In the genomic region with DNA sequence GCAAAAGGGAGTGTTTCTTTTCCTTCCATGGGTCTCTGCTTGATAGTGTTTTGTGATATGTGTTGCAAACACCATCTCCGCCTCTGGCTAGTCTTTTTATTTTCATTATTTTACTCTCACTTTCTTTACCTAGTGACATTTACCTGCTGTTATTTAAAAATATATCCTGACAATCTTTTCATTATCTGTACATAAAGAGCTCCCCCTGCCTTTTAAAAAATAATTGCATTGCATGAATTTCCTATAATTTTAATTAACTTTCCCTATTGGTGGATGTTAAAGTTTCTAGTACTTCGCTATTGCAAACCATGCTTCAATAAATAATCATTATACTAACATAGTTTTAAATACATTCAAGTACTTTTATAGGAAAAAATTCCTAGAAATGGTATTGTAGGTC, we compare ENCODE assay signal across 32 cellular contexts. TPM values are rescaled to one million over a fixed set of nuclear protein-coding genes. Genes with fewer than 3 reads are reported as not detected.
DNase-seq lines count a peak whose midpoint lies in the region; ATAC-seq and TF ChIP-seq lines count a peak whose summit lies in the region.
"Had no signal": no experiment of that assay in that cellular context is flagged by ENCODE, and none has a peak within 500 bp of the region (broad histone marks: within the 10 kb centered on the region; RNA-seq: fewer than 3 reads in every experiment).

No MANE protein-coding gene starts in this region.

- TF ChIP-seq POLR2A in breast epithelium (IDR thresholded peaks at IDR 0.05): no peak

- intact Hi-C loops in MCF 10A (cut with micrococcal nuclease) (loop anchor here (1.0 kb wide), 1 partner anchor 30 kb away; no protein-coding TSS in a partner anchor), breast epithelium (cut with DNase I; ENCODE audit: low total_unique reads) (no loop called here), PC-9 (cut with micrococcal nuclease; ENCODE audit: unreplicated experiment) (no loop called here)

- H3K27me3 ChIP-seq in breast epithelium (no peaks in the 10 kb centered on the region), PC-9 (ENCODE audit: insufficient read depth, low read depth) (no peaks in the 10 kb centered on the region)
- H3K27me3 ChIP-seq: BLaER1, esophagus muscularis mucosa, MG63, neutrophil, sigmoid colon, suprapubic skin had no signal

- TF ChIP-seq CTCF in MCF 10A (IDR thresholded peaks at IDR 0.05; ENCODE audit: unreplicated experiment) (peak; percentile 22), breast epithelium (IDR thresholded peaks at IDR 0.05) (no peak), PC-9 (conservative IDR thresholded peaks at IDR 0.05) (0 out of 2 replicates have a peak, but pooled peaks have one; percentile 39), epithelial cell of esophagus (IDR thresholded peaks at IDR 0.05; ENCODE audit: insufficient read depth, low read depth, low read length, missing control alignments) (peak; percentile 6)

- no TSS peak for BruUV-seq in MCF 10A (replicated peaks; lab: Mats Ljungman, UMichigan)
- no TSS peak for BruUV-seq in PC-9 (replicated peaks; lab: Mats Ljungman, UMichigan)

- POLR2A ChIA-PET in MCF 10A (lab: Yijun Ruan, JAX): no interaction called here
- POLR2A ChIA-PET in PC-9 (lab: Charles Lee; ENCODE audit: unreplicated experiment): interaction anchor here (0.6 kb wide), 1 partner anchor 781 kb away, joined by 3 read pairs; no protein-coding TSS in a partner anchor
- POLR2A ChIA-PET in naive thymus-derived CD8-positive, alpha-beta T cell (lab: Charles Lee): no interaction called here

- DNase-seq in MCF 10A (ENCODE audit: unreplicated experiment): no peak
- no peak for DNase-seq in breast epithelium (ENCODE audit: low spot score in 2 of 2)
- DNase-seq in PC-9: no peak
- no peak for DNase-seq in epithelial cell of esophagus (ENCODE audit: low read depth)
- DNase-seq in DMS 273 treated with DMSO at 0.1 percent for 48 hours (lab: John Stamatoyannopoulos, UW): no peak
- DNase-seq in naive thymus-derived CD8-positive, alpha-beta T cell: no peak
- DNase-seq in activated T-cell treated with anti-CD3 and anti-CD28 coated beads for 4 hours: no peak
- DNase-seq: 8988T; activated B cell treated with CpG ODN at 0.5 μM for 24 hours; activated CD4-positive, alpha-beta T cell treated with anti-CD3 and anti-CD28 coated beads, Interleukin-2, amount 50 U/mL, for 1 hour; activated naive CD4-positive, alpha-beta T cell treated with anti-CD3 and anti-CD28 coated beads, Interleukin-2, amount 10 ng/mL, durations not matched to agents 7 days and 5 days; amygdala; DMS79 treated with DMSO at 0.1 percent for 48 hours; endodermal cell; glutamatergic neuron; left ventricle myocardium inferior; MG63; NCI-H2029 treated with DMSO at 0.1 percent for 48 hours; NCI-H2227 treated with DMSO at 0.1 percent for 48 hours; SHP77; stimulated activated CD4-positive, alpha-beta T cell treated with anti-CD3 and anti-CD28 coated beads, Interleukin-4, amount 100 ng/mL, for 4 hours; stimulated activated naive B cell treated with anti-CD40 and anti-IgM and Interleukin-4, amounts not matched to agents 10 μg/mL and 1 μg/mL and 100 μg/mL, for 72 hours had no signal

- peaks cover 8% of the 10 kb centered on the region; the same call in 1 of the 2 replicates for H3F3A ChIP-seq in PC-9 (ENCODE audit: insufficient read depth, low read depth)

- H3K9me3 ChIP-seq in breast epithelium: peaks cover 4 to 11% of the 10 kb centered on the region in 2 donors
- no peaks in the 10 kb centered on the region; the same call in 1 of the 2 replicates for H3K9me3 ChIP-seq in PC-9 (ENCODE audit: insufficient read depth, low read depth)
- H3K9me3 ChIP-seq: BLaER1, neutrophil, suprapubic skin had no signal

- H3K4me2 ChIP-seq in PC-9: no peak overlapping the region
- H3K4me2 ChIP-seq: BLaER1 had no signal

- H3K27ac Mint-ChIP-seq in MCF 10A (ENCODE audit: low read depth, unreplicated experiment): no peak overlapping the region
- no peak overlapping the region for H3K27ac Mint-ChIP-seq in naive thymus-derived CD8-positive, alpha-beta T cell
- H3K27ac Mint-ChIP-seq: activated B cell treated with CpG ODN at 0.5 μM for 24 hours; activated naive CD4-positive, alpha-beta T cell treated with anti-CD3 and anti-CD28 coated beads, Interleukin-2, amount 10 ng/mL, durations not matched to agents 7 days and 5 days; activated T-helper 1 cell treated with anti-CD3 and anti-CD28 coated beads, Interleukin-12 subunit alpha, Interleukin-12 subunit beta, Interleukin-2, Interleukin-4 antibody, amounts not matched to agents 30 ng/mL and 10 ng/mL and 1 ng/mL, durations not matched to agents 14 hours and 24 hours and 36 hours; dendritic cell treated with granulocyte-macrophage colony-stimulating factor and Interleukin-4, amounts not matched to agents 40 ng/mL and 50 ng/mL, for 4 days; endodermal cell; progenitor cell of endocrine pancreas; stimulated activated naive B cell treated with anti-CD40 and anti-IgM and Interleukin-4, amounts not matched to agents 10 μg/mL and 1 μg/mL and 100 μg/mL, for 72 hours had no signal

- no peaks in the 10 kb centered on the region for H3K9me2 ChIP-seq in PC-9 (ENCODE audit: insufficient read depth)

- peaks cover 8% of the 10 kb centered on the region for H3K36me3 Mint-ChIP-seq in MCF 10A (ENCODE audit: insufficient read depth, unreplicated experiment)
- no peaks in the 10 kb centered on the region for H3K36me3 Mint-ChIP-seq in naive thymus-derived CD8-positive, alpha-beta T cell
- H3K36me3 Mint-ChIP-seq: activated naive CD4-positive, alpha-beta T cell treated with anti-CD3 and anti-CD28 coated beads, Interleukin-2, amount 10 ng/mL, durations not matched to agents 7 days and 5 days; stimulated activated naive B cell treated with anti-CD40 and anti-IgM and Interleukin-4, amounts not matched to agents 10 μg/mL and 1 μg/mL and 100 μg/mL, for 72 hours had no signal

- H3K4me3 ChIP-seq in breast epithelium (no peak overlapping the region), PC-9 (no peak overlapping the region), epithelial cell of esophagus (ENCODE audit: low read length) (no peak overlapping the region)
- H3K4me3 ChIP-seq: BLaER1, esophagus muscularis mucosa, left ventricle myocardium inferior, MG63, sigmoid colon, suprapubic skin had no signal

- no peak overlapping the region for H2AFZ ChIP-seq in PC-9

- no peaks in the 10 kb centered on the region for H4K20me1 ChIP-seq in PC-9 (ENCODE audit: insufficient read depth)
- H4K20me1 ChIP-seq: BLaER1 had no signal

- H3K4me3 Mint-ChIP-seq in MCF 10A (ENCODE audit: unreplicated experiment): no peak overlapping the region
- H3K4me3 Mint-ChIP-seq in naive thymus-derived CD8-positive, alpha-beta T cell: no peak overlapping the region
- H3K4me3 Mint-ChIP-seq: activated B cell treated with CpG ODN at 0.5 μM for 24 hours; activated naive CD4-positive, alpha-beta T cell treated with anti-CD3 and anti-CD28 coated beads, Interleukin-2, amount 10 ng/mL, durations not matched to agents 7 days and 5 days; activated T-helper 1 cell treated with anti-CD3 and anti-CD28 coated beads, Interleukin-12 subunit alpha, Interleukin-12 subunit beta, Interleukin-2, Interleukin-4 antibody, amounts not matched to agents 30 ng/mL and 10 ng/mL and 1 ng/mL, durations not matched to agents 14 hours and 24 hours and 36 hours; dendritic cell treated with granulocyte-macrophage colony-stimulating factor and Interleukin-4, amounts not matched to agents 40 ng/mL and 50 ng/mL, for 4 days; endodermal cell; stimulated activated naive B cell treated with anti-CD40 and anti-IgM and Interleukin-4, amounts not matched to agents 10 μg/mL and 1 μg/mL and 100 μg/mL, for 72 hours had no signal

- no peaks in the 10 kb centered on the region for H3K9me3 Mint-ChIP-seq in MCF 10A (ENCODE audit: unreplicated experiment)
- H3K9me3 Mint-ChIP-seq in naive thymus-derived CD8-positive, alpha-beta T cell: peaks cover 0 to 4% (median 0%) of the 10 kb centered on the region in 9 donors
- H3K9me3 Mint-ChIP-seq: activated B cell treated with CpG ODN at 0.5 μM for 24 hours; activated T-helper 1 cell treated with anti-CD3 and anti-CD28 coated beads, Interleukin-12 subunit alpha, Interleukin-12 subunit beta, Interleukin-2, Interleukin-4 antibody, amounts not matched to agents 30 ng/mL and 10 ng/mL and 1 ng/mL, durations not matched to agents 14 hours and 24 hours and 36 hours; dendritic cell treated with granulocyte-macrophage colony-stimulating factor and Interleukin-4, amounts not matched to agents 40 ng/mL and 50 ng/mL, for 4 days; stimulated activated naive B cell treated with anti-CD40 and anti-IgM and Interleukin-4, amounts not matched to agents 10 μg/mL and 1 μg/mL and 100 μg/mL, for 72 hours had no signal

- no peaks in the 10 kb centered on the region for H3K27me3 Mint-ChIP-seq in MCF 10A (ENCODE audit: insufficient read depth, unreplicated experiment)
- peaks cover 0 to 4% (median 0%) of the 10 kb centered on the region in 5 donors for H3K27me3 Mint-ChIP-seq in naive thymus-derived CD8-positive, alpha-beta T cell
- H3K27me3 Mint-ChIP-seq: progenitor cell of endocrine pancreas had no signal

- no peak overlapping the region for H3K27ac ChIP-seq in breast epithelium
- no peak overlapping the region for H3K27ac ChIP-seq in PC-9
- H3K27ac ChIP-seq: BLaER1, esophagus muscularis mucosa, left ventricle myocardium inferior, neutrophil, sigmoid colon, suprapubic skin had no signal

- no peak for ATAC-seq in naive thymus-derived CD8-positive, alpha-beta T cell
- no peak for ATAC-seq in GM21381 (IDR thresholded peaks at IDR 0.05; ENCODE audit: unreplicated experiment)
- ATAC-seq: stimulated activated naive B cell treated with anti-CD40 and anti-IgM and Interleukin-4, amounts not matched to agents 10 μg/mL and 1 μg/mL and 100 μg/mL, for 72 hours had no signal

- no peaks in the 10 kb centered on the region for H3K79me2 ChIP-seq in PC-9 (ENCODE audit: low read depth)

- no peaks in the 10 kb centered on the region for H3K4me1 ChIP-seq in breast epithelium
- peaks cover 10% of the 10 kb centered on the region for H3K4me1 ChIP-seq in PC-9 (replicated peaks; ENCODE audit: insufficient read depth)
- H3K4me1 ChIP-seq: BLaER1, esophagus muscularis mucosa, left ventricle myocardium inferior, sigmoid colon, suprapubic skin had no signal

- CTCF ChIA-PET in MCF 10A (lab: Yijun Ruan, JAX) (interaction anchor here (0.6 to 1.6 kb wide), 4 partner anchors 10 to 340 kb away, joined by 3 to 6 read pairs (median 4); no protein-coding TSS in a partner anchor), PC-9 (lab: Charles Lee) (interaction anchor here (0.7 kb wide), 1 partner anchor 33 kb away, joined by 3 read pairs; no protein-coding TSS in a partner anchor)

- no peaks in the 10 kb centered on the region for H3K36me3 ChIP-seq in breast epithelium
- H3K36me3 ChIP-seq in PC-9 (ENCODE audit: low read depth): no peaks in the 10 kb centered on the region
- H3K36me3 ChIP-seq: BLaER1, esophagus muscularis mucosa, left ventricle myocardium inferior, MG63, neutrophil, sigmoid colon, suprapubic skin had no signal

- peaks cover 11% of the 10 kb centered on the region for H3K4me1 Mint-ChIP-seq in MCF 10A (ENCODE audit: insufficient read depth, unreplicated experiment)
- no peaks in the 10 kb centered on the region for H3K4me1 Mint-ChIP-seq in naive thymus-derived CD8-positive, alpha-beta T cell

RNA-seq across cellular contexts. Expression of gene GCNT3, which starts 48.8 kb away (rescaled TPM):
- total RNA-seq in MCF 10A (2022) (not detected in 2 replicates), breast epithelium (1 to 10 TPM in 1 of 3 donors, not detected in 2; 5.2 TPM), PC-9 (2021) (0.52 and 0.80 TPM in 2 replicates)
- not detected for total RNA-seq in naive thymus-derived CD8-positive, alpha-beta T cell
- polyA plus RNA-seq in naive thymus-derived CD8-positive, alpha-beta T cell: not detected
- total RNA-seq: activated B cell treated with CpG ODN at 0.5 μM for 24 hours; activated T-helper 1 cell treated with anti-CD3 and anti-CD28 coated beads, Interleukin-12 subunit alpha, Interleukin-12 subunit beta, Interleukin-2, Interleukin-4 antibody, amounts not matched to agents 30 ng/mL and 10 ng/mL and 1 ng/mL, durations not matched to agents 14 hours and 24 hours and 36 hours; cardiac septum had no signal

Comparison
In these comparisons a context has a peak if more than half of its experiments do, and no peak if none do; other contexts are left out.
1. CTCF ChIP-seq: peak in MCF 10A (single experiment), PC-9 (single experiment) and epithelial cell of esophagus (single experiment); none in breast epithelium (0 of 3).